ENCODE assay signal across 8 cellular contexts in genomic region chr7:117012284-117013174, GRCh38. TPM values are rescaled to one million over a fixed set of nuclear protein-coding genes. Genes with fewer than 3 reads are reported as not detected.
A peak's percentile ranks its signal among the peaks of the same experiment; 100 is the strongest.
DNase-seq lines count a peak whose midpoint lies in the region; ATAC-seq, FAIRE-seq and TF ChIP-seq lines count a peak whose summit lies in the region.

No MANE protein-coding gene starts in this region.

- ATAC-seq in GM21423 (IDR thresholded peaks at IDR 0.05; ENCODE audit: unreplicated experiment) = peak; percentile 15
- peak; percentile 65; the same call in 2 of the 3 replicates for ATAC-seq in HepG2
- no peak for ATAC-seq in gastroesophageal sphincter

- CTCF ChIA-PET in HepG2 (lab: Yijun Ruan, JAX; ENCODE audit: low intra/inter-chr PET ratio, low total read pairs) = interaction anchor here (0.9 to 1.2 kb wide), 3 partner anchors 82 to 414 kb away, joined by 3 read pairs; no protein-coding TSS in a partner anchor

- no peaks in the 10 kb centered on the region for H3K27me3 ChIP-seq in HepG2 (ENCODE audit: control insufficient read depth in 1 of 2, insufficient read depth in 2 of 2, low read length in 2 of 2)
- no peaks in the 10 kb centered on the region for H3K27me3 ChIP-seq in tibial nerve
- H3K27me3 ChIP-seq in gastroesophageal sphincter = no peaks in the 10 kb centered on the region

- FAIRE-seq in TTC549 (lab: Jason Lieb, UNC) (peak; percentile 81), HepG2 (lab: Jason Lieb, UNC) (no peak)

- H3K4me3 ChIP-seq in HepG2 (replicated peaks in 1 of 3; ENCODE audit: insufficient read depth in 1 of 3, low read depth in 2 of 3, low read length in 3 of 3) (no peak overlapping the region), tibial nerve (no peak overlapping the region), gastroesophageal sphincter (no peak overlapping the region)

- 75% methylated on average over 4 of the region's 4 CpGs for WGBS in HepG2 (ENCODE audit: low lambda C conversion rate)
- WGBS in tibial nerve, 2 donors = 83 to 87% methylated on average over 4 of the region's 4 CpGs
- 82 to 96% methylated on average over 4 of the region's 4 CpGs for WGBS in gastroesophageal sphincter (ENCODE audit: low coverage in 1 of 2), 2 donors

- H3K36me3 ChIP-seq in HepG2 (replicated peaks in 1 of 2; ENCODE audit: control insufficient read depth in 1 of 2, insufficient read depth in 2 of 2, low read length in 2 of 2) (no peaks in the 10 kb centered on the region), tibial nerve (no peaks in the 10 kb centered on the region), gastroesophageal sphincter (no peaks in the 10 kb centered on the region)

- POLR2A ChIA-PET in HepG2 (lab: Yijun Ruan, JAX) = no interaction called here

- TF ChIP-seq CTCF in HepG2 (CRISPR knock-in tag; IDR thresholded peaks at IDR 0.05) = peak; percentile 14; the same call in 1 of the 2 replicates
- no peak for TF ChIP-seq CTCF in tibial nerve (IDR thresholded peaks at IDR 0.05)
- TF ChIP-seq CTCF in gastroesophageal sphincter (IDR thresholded peaks at IDR 0.05) = no peak

- H3K27ac ChIP-seq in HepG2 (ENCODE audit: extremely low read length, insufficient read depth, low read length) (no peak overlapping the region), tibial nerve (no peak overlapping the region), gastroesophageal sphincter (no peak overlapping the region)

- no peak for TF ChIP-seq EP300 in HepG2 (IDR thresholded peaks at IDR 0.05; ENCODE audit: low read depth in 2 of 2, low read length in 2 of 2)
- TF ChIP-seq EP300 in HepG2 (CRISPR knock-in tag; IDR thresholded peaks at IDR 0.05; ENCODE audit: borderline replicate concordance) = no peak
- no peak for TF ChIP-seq EP300 in tibial nerve (IDR thresholded peaks at IDR 0.05)
- TF ChIP-seq EP300 in gastroesophageal sphincter (IDR thresholded peaks at IDR 0.05) = no peak

- in situ Hi-C loops in HepG2 (cut with HindIII; ENCODE audit: extremely low pct_ligation_motif_present, low pct_unique_long_range_greater_than_20kb) = no loop called here

- DNase-seq in EL = peak; percentile 39
- peak; percentile 32 for DNase-seq in HT1080 (ENCODE audit: low read depth)
- peak; percentile 22 for DNase-seq in HepG2 (ENCODE audit: low spot score)
- no peak for DNase-seq in tibial nerve (ENCODE audit: low spot score in 2 of 2)
- DNase-seq in NK-92 (lab: John Stamatoyannopoulos, UW; ENCODE audit: unreplicated experiment) = no peak

- no peaks in the 10 kb centered on the region for H4K20me1 ChIP-seq in HepG2 (ENCODE audit: insufficient read depth, low read length)

- TF ChIP-seq POLR2A in HepG2 (IDR thresholded peaks at IDR 0.05; ENCODE audit: insufficient read depth in 1 of 2, low read depth in 2 of 2, low read length in 2 of 2) (no peak), tibial nerve (IDR thresholded peaks at IDR 0.05) (no peak), gastroesophageal sphincter (IDR thresholded peaks at IDR 0.05) (no peak)

- TF ChIP-seq RAD21 in HepG2 (CRISPR knock-in tag; IDR thresholded peaks at IDR 0.05) = no peak

- H3K4me1 ChIP-seq in HepG2 (ENCODE audit: insufficient read depth, low read length) (no peaks in the 10 kb centered on the region), tibial nerve (peaks cover 0 to 31% (median 2%) of the 10 kb centered on the region in 4 donors), gastroesophageal sphincter (peaks cover 0 to 22% (median 0%) of the 10 kb centered on the region in 3 donors)

- intact Hi-C loops in HepG2 (cut with micrococcal nuclease; ENCODE audit: unreplicated experiment) = loop anchor here (1.0 kb wide), 1 partner anchor 82 kb away; no protein-coding TSS in a partner anchor

- no peak overlapping the region for H3K9ac ChIP-seq in HepG2 (ENCODE audit: insufficient read depth, low read depth, low read length)

- H3K9me3 ChIP-seq in HepG2 (ENCODE audit: low read length) (no peaks in the 10 kb centered on the region), tibial nerve (no peaks in the 10 kb centered on the region), gastroesophageal sphincter (no peaks in the 10 kb centered on the region)

- BruUV-seq in HepG2 (replicated peaks; lab: Mats Ljungman, UMichigan) = no TSS peak

- no peak overlapping the region for H3K4me2 ChIP-seq in HepG2 (ENCODE audit: low read depth, low read length)

- H3K79me2 ChIP-seq in HepG2 (ENCODE audit: insufficient read depth, low read length) = no peaks in the 10 kb centered on the region

- H2AFZ ChIP-seq in HepG2 (ENCODE audit: low read length) = no peak overlapping the region

TF ChIP-seq in HepG2, 621 proteins besides CTCF, POLR2A, EP300 and RAD21:
- peak; percentile 22; the same call in 1 of the 2 replicates for TF ChIP-seq STAG1 (CRISPR knock-in tag; IDR thresholded peaks at IDR 0.05)
- TF ChIP-seq MNT (IDR thresholded peaks at IDR 0.05) = no peak
- TF ChIP-seq ZNF629 (CRISPR knock-in tag; conservative IDR thresholded peaks at IDR 0.05) = peak; percentile 39; the same call in 1 of the 2 replicates

RNA-seq across cellular contexts. Expression of gene ST7, which starts 59.2 kb away (rescaled TPM):
- total RNA-seq in HT1080 (2014; rRNA removed; shearing (Covaris generic)) = 15.1 and 22.6 TPM in 2 replicates
- 15.5 and 17.7 TPM in 2 replicates for polyA plus RNA-seq in HT1080 (2015; cell fraction: cytosol; rRNA removed)
- 23.4 and 23.9 TPM in 2 replicates for polyA plus RNA-seq in HT1080 (2015; cell fraction: nucleus; rRNA removed)
- total RNA-seq in HepG2 (2016; rRNA removed; fragmentation: Illumina TruSeq; extraction: Trizol) (19.4 and 23.5 TPM in 2 replicates), tibial nerve (10 to 100 TPM; 13.5 to 24.9 (median 18.6) TPM), gastroesophageal sphincter (10 to 100 TPM; 19.1 to 43.9 (median 24.2) TPM)
- total RNA-seq in HepG2 (2016; cell fraction: cytosol; rRNA removed; fragmentation: Illumina TruSeq; extraction: Trizol; ENCODE audit: low read depth) = 28.3 and 28.8 TPM in 2 replicates
- total RNA-seq in HepG2 (2016; cell fraction: insoluble cytoplasmic fraction; rRNA removed; fragmentation: Illumina TruSeq; extraction: Trizol) = 17.6 and 21.2 TPM in 2 replicates
- total RNA-seq in HepG2 (2016; cell fraction: membrane; rRNA removed; fragmentation: Illumina TruSeq; extraction: Trizol) = 41.5 and 54.6 TPM in 2 replicates
- total RNA-seq in HepG2 (2016; cell fraction: nucleus; rRNA removed; fragmentation: Illumina TruSeq; extraction: Trizol) = 28.2 and 31.4 TPM in 2 replicates
- 15.4 and 17.3 TPM in 2 replicates for polyA plus RNA-seq in HepG2 (2011; rRNA removed)
- 9.8 and 14.0 TPM in 2 replicates for polyA plus RNA-seq in HepG2 (2011; cell fraction: cytosol; rRNA removed)
- polyA plus RNA-seq in HepG2 (2011; cell fraction: nucleus; rRNA removed) = 10.7 and 11.0 TPM in 2 replicates
- polyA plus RNA-seq in HepG2 (2012) = 10.8 and 12.8 TPM in 2 replicates
- 36.8 and 37.8 TPM in 2 replicates for polyA plus RNA-seq in HepG2 (2016; cell fraction: cytosol; fragmentation: Illumina TruSeq; extraction: Trizol; ENCODE audit: low read depth)
- 22.0 and 24.7 TPM in 2 replicates for polyA plus RNA-seq in HepG2 (2016; cell fraction: insoluble cytoplasmic fraction; fragmentation: Illumina TruSeq; extraction: Trizol; ENCODE audit: low read depth)
- polyA plus RNA-seq in HepG2 (2016; cell fraction: membrane; fragmentation: Illumina TruSeq; extraction: Trizol; ENCODE audit: low read depth) = 45.3 and 51.8 TPM in 2 replicates
- polyA plus RNA-seq in HepG2 (2016; cell fraction: nucleus; fragmentation: Illumina TruSeq; extraction: Trizol; ENCODE audit: insufficient read depth, low read depth) = 22.5 and 23.7 TPM in 2 replicates
- 13.2 and 58.2 TPM in 2 replicates for polyA minus RNA-seq in HepG2 (2011; rRNA and poly(A)+ RNA removed; ENCODE audit: low replicate concordance)
- 15.7 and 18.9 TPM in 2 replicates for polyA minus RNA-seq in HepG2 (2011; cell fraction: cytosol; rRNA and poly(A)+ RNA removed)
- polyA minus RNA-seq in HepG2 (2011; cell fraction: nucleus; rRNA and poly(A)+ RNA removed) = 45.2 and 45.3 TPM in 2 replicates

Comparison
In these comparisons a context has a peak if more than half of its experiments do, and no peak if none do; other contexts are left out.
1. DNase-seq: peak in EL (single experiment), HT1080 (single experiment) and HepG2 (single experiment); none in tibial nerve (0 of 2) and NK-92 (single experiment).